ENCODE assay signal across 12 cellular contexts in the genomic region with DNA sequence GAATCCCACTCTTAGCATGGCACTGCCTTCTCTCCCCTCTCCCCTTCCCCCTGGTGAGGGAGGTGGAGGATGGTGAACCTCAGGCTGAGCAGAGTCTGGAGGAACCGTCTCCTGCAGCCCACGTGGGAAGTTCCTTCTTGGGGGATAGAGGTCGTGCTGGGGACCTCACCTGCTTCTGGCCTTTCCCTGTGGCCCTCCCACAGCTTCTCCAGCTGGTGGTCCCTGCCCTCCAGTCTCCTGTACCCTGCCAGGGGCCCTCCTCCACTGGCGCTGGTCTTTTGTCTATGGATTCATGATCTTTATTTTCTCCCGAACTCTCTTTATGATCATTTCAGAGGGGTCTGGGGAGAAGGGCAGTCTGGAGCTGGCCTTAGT. TPM values are rescaled to one million over a fixed set of nuclear protein-coding genes. Genes with fewer than 3 reads are reported as not detected.
DNase-seq lines count a peak whose midpoint lies in the region; ATAC-seq and TF ChIP-seq lines count a peak whose summit lies in the region.
"Had no signal": no experiment of that assay in that cellular context is flagged by ENCODE, and none has a peak within 500 bp of the region (broad histone marks: within the 10 kb centered on the region; RNA-seq: fewer than 3 reads in every experiment).

No MANE protein-coding gene starts in this region.

- H3K27me3 Mint-ChIP-seq in T-helper 17 cell, result peaks cover 22% of the 10 kb centered on the region
- H3K27me3 Mint-ChIP-seq in endothelial cell (ENCODE audit: unreplicated experiment), result peaks cover 23% of the 10 kb centered on the region

- H3K9me3 Mint-ChIP-seq in endothelial cell (ENCODE audit: unreplicated experiment), result no peaks in the 10 kb centered on the region

- H3K4me3 ChIP-seq in foreskin fibroblast (ENCODE audit: low read depth in 1 of 2, low read length in 2 of 2) (peak overlapping the region; percentile 10 to 28), skeletal muscle satellite cell (ENCODE audit: low read length) (no peak overlapping the region)
- H3K4me3 ChIP-seq: lung had no signal

- DNase-seq in T-helper 17 cell (no peak), foreskin fibroblast (no peak), endothelial cell (ENCODE audit: low spot score) (no peak), SHP77 (lab: John Stamatoyannopoulos, UW) (no peak), NCI-H1417 (lab: John Stamatoyannopoulos, UW) (no peak)
- DNase-seq in stimulated activated naive CD8-positive, alpha-beta T cell treated with anti-CD3 and anti-CD28 coated beads, Interleukin-15, Interleukin-2, amounts not matched to agents 100 U/mL and 50 U/mL, for 24 hours, result no peak
- DNase-seq: effector CD8-positive, alpha-beta T cell; NCI-H446 treated with DMSO at 0.1 percent for 48 hours; stimulated activated CD4-positive, alpha-beta T cell treated with anti-CD3 and anti-CD28 coated beads, Interleukin-4, amount 100 ng/mL, for 1 hour had no signal

- H3K4me1 Mint-ChIP-seq in T-helper 17 cell, result peaks cover 2% of the 10 kb centered on the region
- peaks cover 16% of the 10 kb centered on the region for H3K4me1 Mint-ChIP-seq in endothelial cell (ENCODE audit: unreplicated experiment)

- peaks cover 3% of the 10 kb centered on the region for H3K36me3 Mint-ChIP-seq in T-helper 17 cell (ENCODE audit: low read depth)
- no peaks in the 10 kb centered on the region for H3K36me3 Mint-ChIP-seq in endothelial cell (ENCODE audit: low read depth, unreplicated experiment)

- H3K36me3 ChIP-seq in ES-I3 (ENCODE audit: insufficient read depth, low read length), result no peaks in the 10 kb centered on the region
- no peaks in the 10 kb centered on the region for H3K36me3 ChIP-seq in skeletal muscle satellite cell (ENCODE audit: insufficient read depth, low read length)

- no peak for TF ChIP-seq CTCF in foreskin fibroblast (IDR thresholded peaks at IDR 0.05; ENCODE audit: low read depth, low read length)
- no peak for TF ChIP-seq CTCF in endothelial cell (IDR thresholded peaks at IDR 0.05; ENCODE audit: unreplicated experiment)

- 0 out of 2 replicates have a peak, but pooled peaks cover 2% of the 10 kb centered on the region for H3K9me3 ChIP-seq in ES-I3 (ENCODE audit: control insufficient read depth, insufficient read depth, low read length)
- no peaks in the 10 kb centered on the region for H3K9me3 ChIP-seq in T-helper 17 cell (ENCODE audit: control insufficient read depth, low read length, poor library complexity, severe bottlenecking)
- H3K9me3 ChIP-seq in skeletal muscle satellite cell (replicated peaks; ENCODE audit: low read length), result no peaks in the 10 kb centered on the region

- H3K4me1 ChIP-seq in ES-I3 (ENCODE audit: insufficient read depth, low read length) (no peaks in the 10 kb centered on the region; the same call in 1 of the 2 replicates), skeletal muscle satellite cell (ENCODE audit: control insufficient read depth, insufficient read depth, low read length) (peaks cover 14% of the 10 kb centered on the region)

- ATAC-seq in T-helper 17 cell, result no peak
- ATAC-seq in stimulated activated naive CD8-positive, alpha-beta T cell treated with anti-CD3 and anti-CD28 coated beads, Interleukin-15, Interleukin-2, amounts not matched to agents 100 U/mL and 50 U/mL, for 24 hours, result no peak

- no peak overlapping the region for H3K27ac Mint-ChIP-seq in T-helper 17 cell
- H3K27ac Mint-ChIP-seq in endothelial cell (ENCODE audit: unreplicated experiment), result no peak overlapping the region

- peak overlapping the region; percentile 15 for H3K4me3 Mint-ChIP-seq in T-helper 17 cell
- no peak overlapping the region for H3K4me3 Mint-ChIP-seq in endothelial cell (ENCODE audit: unreplicated experiment)

- H3K27me3 ChIP-seq in skeletal muscle satellite cell (ENCODE audit: control insufficient read depth, insufficient read depth, low read length), result no peaks in the 10 kb centered on the region

- peak overlapping the region; percentile 55 for H3K9ac ChIP-seq in ES-I3 (ENCODE audit: low read depth, low read length)
- peak overlapping the region; percentile 50 for H3K9ac ChIP-seq in skeletal muscle satellite cell (ENCODE audit: low read depth, low read length)

- peak overlapping the region; percentile 83 for H3K4me2 ChIP-seq in skeletal muscle satellite cell (ENCODE audit: low read length)

RNA-seq across cellular contexts. Expression of a gene that starts 9.0 kb away (rescaled TPM):
- total RNA-seq in T-helper 17 cell (10 to 100 TPM; 99.0 to 99.7 TPM), endothelial cell (ENCODE audit: unreplicated experiment) (150 TPM)
- 41.7 and 55.8 TPM in 2 replicates for total RNA-seq in skeletal muscle satellite cell (2012; rRNA removed)

RNA-seq across cellular contexts. Expression of a gene that starts 12.3 kb away (rescaled TPM):
- total RNA-seq in T-helper 17 cell (1 to 10 TPM in 1 of 2 donors, under 1 TPM in 1; 0.60 to 1.7 TPM), endothelial cell (ENCODE audit: unreplicated experiment) (1.1 TPM)
- 0.22 and 0.25 TPM in 2 replicates for total RNA-seq in skeletal muscle satellite cell (2012; rRNA removed)
